13 cellular contexts compared by ENCODE assay signal in genomic region chr7:99767662-99768061, GRCh38. TPM values are rescaled to one million over a fixed set of nuclear protein-coding genes. Genes with fewer than 3 reads are reported as not detected.
DNase-seq lines count a peak whose midpoint lies in the region; ATAC-seq and TF ChIP-seq lines count a peak whose summit lies in the region.
"Had no signal": no experiment of that assay in that cellular context is flagged by ENCODE, and none has a peak within 500 bp of the region (broad histone marks: within the 10 kb centered on the region; RNA-seq: fewer than 3 reads in every experiment).

No MANE protein-coding gene starts in this region.

- no peak overlapping the region for H3K27ac Mint-ChIP-seq in stimulated activated naive B cell treated with anti-CD40 and anti-IgM and Interleukin-4, amounts not matched to agents 10 μg/mL and 1 μg/mL and 100 μg/mL, for 72 hours
- H3K27ac Mint-ChIP-seq: activated T-cell treated with anti-CD3 and anti-CD28 coated beads, Interleukin-2, amount 50 U/mL, for 72 hours; brain had no signal

- ATAC-seq in GM18907 (IDR thresholded peaks at IDR 0.05; ENCODE audit: unreplicated experiment) (peak; percentile 83), GM21723 (IDR thresholded peaks at IDR 0.05; ENCODE audit: unreplicated experiment) (peak; percentile 89), HG03175 (IDR thresholded peaks at IDR 0.05; ENCODE audit: unreplicated experiment) (peak; percentile 78), upper lobe of right lung (no peak)
- peak; percentile 96 for ATAC-seq in stimulated activated naive B cell treated with anti-CD40 and anti-IgM and Interleukin-4, amounts not matched to agents 10 μg/mL and 1 μg/mL and 100 μg/mL, for 72 hours (replicated peaks)
- ATAC-seq: activated T-cell treated with anti-CD3 and anti-CD28 coated beads, Interleukin-2, amount 50 U/mL, for 72 hours had no signal

- H3K9me3 ChIP-seq in upper lobe of right lung, result no peaks in the 10 kb centered on the region
- H3K9me3 ChIP-seq: prostate gland, thyroid gland had no signal

- H3K4me1 Mint-ChIP-seq in stimulated activated naive B cell treated with anti-CD40 and anti-IgM and Interleukin-4, amounts not matched to agents 10 μg/mL and 1 μg/mL and 100 μg/mL, for 72 hours, result peaks cover 9 to 18% of the 10 kb centered on the region in 2 donors

- intact Hi-C loops in upper lobe of right lung (cut with DNase I), result no loop called here
- intact Hi-C loops in lower leg skin (cut with DNase I; ENCODE audit: low total_unique reads), result no loop called here

- H3K9me3 Mint-ChIP-seq in stimulated activated naive B cell treated with anti-CD40 and anti-IgM and Interleukin-4, amounts not matched to agents 10 μg/mL and 1 μg/mL and 100 μg/mL, for 72 hours, result peaks cover 0 to 5% of the 10 kb centered on the region in 2 donors

- H3K36me3 ChIP-seq in upper lobe of right lung, result no peaks in the 10 kb centered on the region
- H3K36me3 ChIP-seq: prostate gland, thyroid gland had no signal

- TF ChIP-seq CTCF in upper lobe of right lung (IDR thresholded peaks at IDR 0.05), result no peak
- TF ChIP-seq CTCF in lower leg skin (IDR thresholded peaks at IDR 0.05), result no peak

- H3K36me3 Mint-ChIP-seq in stimulated activated naive B cell treated with anti-CD40 and anti-IgM and Interleukin-4, amounts not matched to agents 10 μg/mL and 1 μg/mL and 100 μg/mL, for 72 hours, result no peaks in the 10 kb centered on the region
- H3K36me3 Mint-ChIP-seq: brain had no signal

- H3K4me1 ChIP-seq in upper lobe of right lung, result no peaks in the 10 kb centered on the region
- H3K4me1 ChIP-seq: prostate gland, thyroid gland had no signal

- WGBS in lower leg skin, 2 donors, result 51 to 60% methylated on average over 1 of the region's 1 CpG

- no peak overlapping the region for H3K27ac ChIP-seq in upper lobe of right lung
- H3K27ac ChIP-seq: prostate gland, thyroid gland had no signal

- no peak overlapping the region for H3K4me3 Mint-ChIP-seq in stimulated activated naive B cell treated with anti-CD40 and anti-IgM and Interleukin-4, amounts not matched to agents 10 μg/mL and 1 μg/mL and 100 μg/mL, for 72 hours
- H3K4me3 Mint-ChIP-seq: activated T-cell treated with anti-CD3 and anti-CD28 coated beads, Interleukin-2, amount 50 U/mL, for 72 hours; brain had no signal

- no peak for TF ChIP-seq POLR2A in lower leg skin (IDR thresholded peaks at IDR 0.05)

- peaks cover 52 to 58% of the 10 kb centered on the region in 2 donors for H3K27me3 Mint-ChIP-seq in stimulated activated naive B cell treated with anti-CD40 and anti-IgM and Interleukin-4, amounts not matched to agents 10 μg/mL and 1 μg/mL and 100 μg/mL, for 72 hours

- H3K4me3 ChIP-seq in upper lobe of right lung, result no peak overlapping the region
- no peak overlapping the region for H3K4me3 ChIP-seq in lower leg skin (ENCODE audit: low read depth, poor library complexity, severe bottlenecking)
- H3K4me3 ChIP-seq: prostate gland, thyroid gland had no signal

- DNase-seq in stimulated activated naive B cell treated with anti-CD40 and anti-IgM and Interleukin-4, amounts not matched to agents 10 μg/mL and 1 μg/mL and 100 μg/mL, for 72 hours, result no peak
- DNase-seq in upper lobe of right lung, result no peak
- DNase-seq in HCEC 1CT, result no peak
- no peak for DNase-seq in lower leg skin (ENCODE audit: low spot score in 2 of 2)
- DNase-seq: activated T-cell treated with anti-CD3 and anti-CD28 coated beads, Interleukin-2, amount 50 U/mL, for 72 hours; mesendoderm; NCI-H187 treated with DMSO at 0.1 percent for 48 hours; thyroid gland had no signal

- H3K27me3 ChIP-seq in upper lobe of right lung, result no peaks in the 10 kb centered on the region
- H3K27me3 ChIP-seq: thyroid gland had no signal

RNA-seq across cellular contexts. Expression of gene CYP3A4, which starts 16.3 kb away (rescaled TPM):
- total RNA-seq in upper lobe of right lung (not detected), lower leg skin (1 to 10 TPM; 2.7 to 5.2 (median 4.3) TPM)
- total RNA-seq: activated T-cell treated with anti-CD3 and anti-CD28 coated beads, Interleukin-2, amount 50 U/mL, for 72 hours; prostate gland; thyroid gland had no signal

RNA-seq across cellular contexts. Expression of gene CYP3A7, which starts 32.7 kb away (rescaled TPM):
- total RNA-seq in upper lobe of right lung, result 1.6 TPM
- under 1 TPM in 2 of 4 donors, not detected in 2; 0.30 to 0.65 TPM for total RNA-seq in lower leg skin
- total RNA-seq: activated T-cell treated with anti-CD3 and anti-CD28 coated beads, Interleukin-2, amount 50 U/mL, for 72 hours; prostate gland; thyroid gland had no signal
